15 cellular contexts compared by ENCODE assay signal in the genomic region with DNA sequence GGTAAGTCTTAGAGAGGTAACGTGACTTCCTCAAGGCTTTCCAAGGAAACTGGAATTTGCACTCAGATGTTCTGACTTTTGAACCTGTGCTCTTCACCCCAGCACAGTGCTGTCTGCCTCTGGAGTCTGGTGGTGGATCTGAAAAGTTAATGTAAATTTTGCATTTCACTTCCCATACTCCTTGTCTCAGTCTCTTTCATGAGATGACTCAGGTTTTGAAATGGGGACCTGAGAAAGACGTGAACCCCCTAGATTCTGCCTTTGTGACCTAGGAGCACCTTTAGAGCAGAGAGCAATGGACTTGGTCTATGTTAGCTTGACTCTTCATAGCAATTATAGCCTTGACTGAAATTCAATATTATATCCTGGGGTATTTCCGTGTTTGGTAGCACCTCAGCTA.
DNase-seq lines count a peak whose midpoint lies in the region; ATAC-seq lines count a peak whose summit lies in the region.
"Had no signal": no experiment of that assay in that cellular context is flagged by ENCODE, and none has a peak within 500 bp of the region (broad histone marks: within the 10 kb centered on the region; RNA-seq: fewer than 3 reads in every experiment).

No MANE protein-coding gene starts in this region.

- H3K9me3 ChIP-seq in SJCRH30 (replicated peaks), result no peaks in the 10 kb centered on the region

- no peak overlapping the region for H3K4me3 ChIP-seq in SJCRH30

- H3K27me3 ChIP-seq in SJCRH30, result no peaks in the 10 kb centered on the region

- no peak for DNase-seq in NCI-H345 treated with DMSO at 0.1 percent for 48 hours (lab: John Stamatoyannopoulos, UW; ENCODE audit: unreplicated experiment)
- no peak for DNase-seq in SJCRH30
- no peak for DNase-seq in AML-193 (lab: John Stamatoyannopoulos, UW)
- DNase-seq in hepatic stellate cell (ENCODE audit: low spot score), result no peak
- DNase-seq: amygdala; dermis blood vessel endothelial cell; immature natural killer cell; midbrain; NCI-H1105; NCI-H82; stimulated activated naive CD8-positive, alpha-beta T cell treated with anti-CD3 and anti-CD28 coated beads, Interleukin-15, amount 100 ng/mL, for 72 hours; WERI-Rb-1 had no signal

- H3K36me3 ChIP-seq in SJCRH30, result no peaks in the 10 kb centered on the region
- H3K36me3 ChIP-seq: WERI-Rb-1 had no signal

- H3K27ac ChIP-seq in SJCRH30, result no peak overlapping the region
- H3K27ac ChIP-seq: WERI-Rb-1 had no signal

- ATAC-seq in GM19035 (IDR thresholded peaks at IDR 0.05; ENCODE audit: unreplicated experiment), result peak; percentile 86
- peak; percentile 80 for ATAC-seq in GM21737 (IDR thresholded peaks at IDR 0.05; ENCODE audit: unreplicated experiment)
- ATAC-seq in HG03108 (IDR thresholded peaks at IDR 0.05; ENCODE audit: unreplicated experiment), result peak; percentile 63
- ATAC-seq: stimulated activated naive CD8-positive, alpha-beta T cell treated with anti-CD3 and anti-CD28 coated beads, Interleukin-15, amount 100 ng/mL, for 72 hours had no signal

- no peaks in the 10 kb centered on the region for H3K4me1 ChIP-seq in SJCRH30
